In genomic region chr3:62570888-62571287, GRCh38 we compare ENCODE assay signal across 21 cellular contexts.
A peak's percentile ranks its signal among the peaks of the same experiment; 100 is the strongest.
DNase-seq lines count a peak whose midpoint lies in the region; ATAC-seq, FAIRE-seq and TF ChIP-seq lines count a peak whose summit lies in the region.
"Had no signal": no experiment of that assay in that cellular context is flagged by ENCODE, and none has a peak within 500 bp of the region (broad histone marks: within the 10 kb centered on the region; RNA-seq: fewer than 3 reads in every experiment).

No MANE protein-coding gene starts in this region.

- no peak overlapping the region for H3K4me3 Mint-ChIP-seq in osteocyte (ENCODE audit: unreplicated experiment)
- H3K4me3 Mint-ChIP-seq: B cell; CD8-positive, alpha-beta T cell; IgD-negative memory B cell had no signal

- H3K36me3 ChIP-seq in esophagus muscularis mucosa, result no peaks in the 10 kb centered on the region
- no peaks in the 10 kb centered on the region for H3K36me3 ChIP-seq in pancreas
- H3K36me3 ChIP-seq: BLaER1 treated with 17β-estradiol and CSF1 and Interleukin-3, amounts not matched to agents 10 nM and 100 nM had no signal

- H3K4me1 ChIP-seq in esophagus muscularis mucosa (peaks cover 0 to 5% (median 0%) of the 10 kb centered on the region in 4 donors), pancreas (no peaks in the 10 kb centered on the region)
- H3K4me1 ChIP-seq: BLaER1 treated with 17β-estradiol and CSF1 and Interleukin-3, amounts not matched to agents 10 nM and 100 nM had no signal

- 66% methylated on average over 6 of the region's 6 CpGs for WGBS in esophagus muscularis mucosa
- 71 to 76% methylated on average over 6 of the region's 6 CpGs for WGBS in pancreas, 2 donors

- TF ChIP-seq POLR2A in esophagus muscularis mucosa (IDR thresholded peaks at IDR 0.05; ENCODE audit: low read depth), result no peak

- intact Hi-C loops in esophagus muscularis mucosa (cut with DNase I), result no loop called here
- intact Hi-C loops in pancreas (cut with DNase I), result no loop called here

- no peak for TF ChIP-seq CTCF in esophagus muscularis mucosa (IDR thresholded peaks at IDR 0.05)
- no peak for TF ChIP-seq CTCF in pancreas (IDR thresholded peaks at IDR 0.05)
- TF ChIP-seq CTCF in osteocyte (IDR thresholded peaks at IDR 0.05), result no peak

- H3K9me3 Mint-ChIP-seq in osteocyte (ENCODE audit: unreplicated experiment), result no peaks in the 10 kb centered on the region
- H3K9me3 Mint-ChIP-seq: CD8-positive, alpha-beta T cell had no signal

- no peak overlapping the region for H3K27ac Mint-ChIP-seq in osteocyte (ENCODE audit: unreplicated experiment)
- H3K27ac Mint-ChIP-seq: B cell; CD8-positive, alpha-beta T cell; IgD-negative memory B cell had no signal

- no peak overlapping the region for H3K4me3 ChIP-seq in esophagus muscularis mucosa
- no peak overlapping the region for H3K4me3 ChIP-seq in pancreas
- H3K4me3 ChIP-seq: BLaER1 treated with 17β-estradiol and CSF1 and Interleukin-3, amounts not matched to agents 10 nM and 100 nM; GM12878; GM23248 had no signal

- no peak for FAIRE-seq in pancreas (lab: Jason Lieb, UNC)
- FAIRE-seq: GM12878, H54, HepG2 had no signal

- no peaks in the 10 kb centered on the region for H3K36me3 Mint-ChIP-seq in osteocyte (ENCODE audit: unreplicated experiment)
- H3K36me3 Mint-ChIP-seq: CD8-positive, alpha-beta T cell; IgD-negative memory B cell had no signal

- no peak overlapping the region for H3K27ac ChIP-seq in esophagus muscularis mucosa (replicated peaks in 1 of 4)
- no peak overlapping the region for H3K27ac ChIP-seq in pancreas
- H3K27ac ChIP-seq: BLaER1 treated with 17β-estradiol and CSF1 and Interleukin-3, amounts not matched to agents 10 nM and 100 nM; GM23248 had no signal

- H3K27me3 ChIP-seq in esophagus muscularis mucosa, result no peaks in the 10 kb centered on the region
- H3K27me3 ChIP-seq in pancreas, result no peaks in the 10 kb centered on the region
- H3K27me3 ChIP-seq: BLaER1 treated with 17β-estradiol and CSF1 and Interleukin-3, amounts not matched to agents 10 nM and 100 nM had no signal

- peaks cover 14% of the 10 kb centered on the region for H3K27me3 Mint-ChIP-seq in osteocyte (ENCODE audit: unreplicated experiment)
- H3K27me3 Mint-ChIP-seq: B cell had no signal

- ATAC-seq in GM18511 (IDR thresholded peaks at IDR 0.05; ENCODE audit: unreplicated experiment) (peak; percentile 81), GM21360 (IDR thresholded peaks at IDR 0.05; ENCODE audit: unreplicated experiment) (peak; percentile 61), HG03442 (IDR thresholded peaks at IDR 0.05; ENCODE audit: unreplicated experiment) (peak; percentile 53), pancreas (no peak)
- ATAC-seq: CD8-positive, alpha-beta T cell; GM12878; HepG2 had no signal

- peaks cover 7% of the 10 kb centered on the region for H3K4me1 Mint-ChIP-seq in osteocyte (ENCODE audit: unreplicated experiment)
- H3K4me1 Mint-ChIP-seq: B cell, IgD-negative memory B cell had no signal

- H3K9me3 ChIP-seq in esophagus muscularis mucosa (no peaks in the 10 kb centered on the region), pancreas (no peaks in the 10 kb centered on the region)
- H3K9me3 ChIP-seq: BLaER1 treated with 17β-estradiol and CSF1 and Interleukin-3, amounts not matched to agents 10 nM and 100 nM had no signal

- DNase-seq in esophagus muscularis mucosa (ENCODE audit: extremely low spot score), result peak; percentile 53
- DNase-seq in pancreas, result no peak
- DNase-seq in activated CD4-positive, CD25-positive, alpha-beta regulatory T cell (lab: John Stamatoyannopoulos, UW), result no peak
- no peak for DNase-seq in osteocyte (ENCODE audit: extremely low spot score, unreplicated experiment)
- DNase-seq: 8988T; Calu3; CD8-positive, alpha-beta T cell; DND-41; EL; GM23248; HCEC 1CT; KBM-7 had no signal

- no peak for TF ChIP-seq EP300 in esophagus muscularis mucosa (IDR thresholded peaks at IDR 0.05)

Comparison
In these comparisons a context has a peak if more than half of its experiments do, and no peak if none do; other contexts are left out.
1. ATAC-seq: peak in GM18511 (single experiment), GM21360 (single experiment) and HG03442 (single experiment); none in pancreas (0 of 4).